ENCODE assay signal across 17 cellular contexts in the genomic region with DNA sequence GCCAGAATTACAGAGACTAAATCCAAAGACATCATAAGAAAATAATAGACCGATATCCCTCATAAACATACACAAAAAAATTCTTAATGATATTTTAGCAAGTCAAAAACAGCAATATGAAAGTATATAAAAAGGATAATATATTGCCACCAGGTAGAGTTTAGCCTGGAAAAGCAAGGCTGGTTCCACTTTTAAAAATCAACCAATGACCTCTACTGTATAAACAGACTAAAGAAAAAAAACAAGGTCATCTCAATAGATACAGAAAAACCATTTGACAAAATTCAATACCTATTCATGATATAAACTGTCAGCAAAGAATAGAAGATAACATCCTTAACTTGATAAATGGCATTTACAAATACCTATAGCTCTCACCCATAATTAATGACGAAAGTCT. TPM values are rescaled to one million over a fixed set of nuclear protein-coding genes. Genes with fewer than 3 reads are reported as not detected.
DNase-seq lines count a peak whose midpoint lies in the region; ATAC-seq and TF ChIP-seq lines count a peak whose summit lies in the region.
"Had no signal": no experiment of that assay in that cellular context is flagged by ENCODE, and none has a peak within 500 bp of the region (broad histone marks: within the 10 kb centered on the region; RNA-seq: fewer than 3 reads in every experiment).

No MANE protein-coding gene starts in this region.

- H4K20me1 ChIP-seq in smooth muscle cell (ENCODE audit: low read depth), result peaks cover 99% of the 10 kb centered on the region

- no TSS peak for BruUV-seq in A673 (replicated peaks; lab: Mats Ljungman, UMichigan)

- no peak for DNase-seq in activated T-cell treated with anti-CD3 and anti-CD28 coated beads, Interleukin-2, amount 50 U/mL, for 24 hours
- DNase-seq in activated T-cell treated with anti-CD3 and anti-CD28 coated beads, Interleukin-2, amount 50 U/mL, for 1 hour, result no peak
- no peak for DNase-seq in CD8-positive, alpha-beta memory T cell
- no peak for DNase-seq in central memory CD8-positive, alpha-beta T cell (ENCODE audit: low spot score in 2 of 2)
- DNase-seq in smooth muscle cell (lab: John Stamatoyannopoulos, UW; ENCODE audit: unreplicated experiment) (no peak), A673 (ENCODE audit: low spot score) (no peak)
- no peak for DNase-seq in stimulated activated CD4-positive, alpha-beta T cell treated with anti-CD3 and anti-CD28 coated beads, Interleukin-2, amount 100 ng/mL, for 48 hours
- DNase-seq in activated effector memory CD4-positive, alpha-beta T cell treated with Interleukin-2 at 50 U/mL for 16 hours, result no peak
- DNase-seq: KBM-7, NCI-H1092 treated with DMSO at 0.1 percent for 48 hours, NCI-H1694 treated with DMSO at 0.1 percent for 48 hours, NCI-H2171 treated with DMSO at 0.1 percent for 48 hours, NCI-H510A treated with DMSO at 0.1 percent for 48 hours, Peyer's patch, Right ventricle myocardium superior had no signal

- peaks cover 4% of the 10 kb centered on the region for H3F3A ChIP-seq in smooth muscle cell (ENCODE audit: low read depth)

- peaks cover 9% of the 10 kb centered on the region for H3K36me3 ChIP-seq in CD8-positive, alpha-beta memory T cell (ENCODE audit: insufficient read depth, low read length)
- H3K36me3 ChIP-seq in smooth muscle cell (ENCODE audit: low read depth) (peaks cover 6% of the 10 kb centered on the region), A673 (ENCODE audit: insufficient read depth, low read length, poor library complexity, severe bottlenecking) (peaks cover 7% of the 10 kb centered on the region)

- H2AFZ ChIP-seq in smooth muscle cell (ENCODE audit: low read depth), result no peak overlapping the region
- H2AFZ ChIP-seq: GM23338 had no signal

- peaks cover 78% of the 10 kb centered on the region for H3K4me1 ChIP-seq in CD8-positive, alpha-beta memory T cell (ENCODE audit: insufficient read depth, low read length)
- H3K4me1 ChIP-seq in smooth muscle cell (ENCODE audit: low read depth) (peaks cover 6% of the 10 kb centered on the region), A673 (ENCODE audit: insufficient read depth, low read length, poor library complexity, severe bottlenecking) (peaks cover 4% of the 10 kb centered on the region)

- H3K4me2 ChIP-seq in smooth muscle cell, result peak overlapping the region; percentile 41
- H3K4me2 ChIP-seq: GM23338 had no signal

- H3K27me3 ChIP-seq in CD8-positive, alpha-beta memory T cell (ENCODE audit: insufficient read depth, low read length, poor library complexity, severe bottlenecking), result no peaks in the 10 kb centered on the region
- no peaks in the 10 kb centered on the region for H3K27me3 ChIP-seq in smooth muscle cell (ENCODE audit: low read depth)
- H3K27me3 ChIP-seq in A673 (replicated peaks; ENCODE audit: insufficient read depth, low read depth, low read length, poor library complexity), result no peaks in the 10 kb centered on the region
- H3K27me3 ChIP-seq: Peyer's patch had no signal

- H3K36me3 Mint-ChIP-seq in activated T-cell treated with anti-CD3 and anti-CD28 coated beads, Interleukin-2, amount 50 U/mL, for 24 hours (ENCODE audit: low read depth), result peaks cover 73% of the 10 kb centered on the region
- peaks cover 0 to 56% (median 19%) of the 10 kb centered on the region in 3 donors for H3K36me3 Mint-ChIP-seq in CD8-positive, alpha-beta memory T cell
- H3K36me3 Mint-ChIP-seq in central memory CD8-positive, alpha-beta T cell (ENCODE audit: insufficient read depth), result peaks cover 43% of the 10 kb centered on the region

- ATAC-seq in central memory CD8-positive, alpha-beta T cell (replicated peaks; ENCODE audit: extremely low read depth, poor library complexity, severe bottlenecking), result no peak
- ATAC-seq: GM23338 had no signal

- H3K4me3 ChIP-seq in CD8-positive, alpha-beta memory T cell (ENCODE audit: low read length), result no peak overlapping the region
- H3K4me3 ChIP-seq in smooth muscle cell, result no peak overlapping the region
- no peak overlapping the region for H3K4me3 ChIP-seq in A673 (ENCODE audit: low read depth, low read length, poor library complexity, severe bottlenecking)
- H3K4me3 ChIP-seq: GM23338, Peyer's patch had no signal

- no peak overlapping the region for H3K27ac ChIP-seq in CD8-positive, alpha-beta memory T cell (ENCODE audit: low read depth, low read length)
- H3K27ac ChIP-seq in smooth muscle cell (ENCODE audit: low read depth) (no peak overlapping the region), A673 (ENCODE audit: low read depth, low read length, poor library complexity, severe bottlenecking) (no peak overlapping the region)
- H3K27ac ChIP-seq: HL-60, Peyer's patch had no signal

- TF ChIP-seq CTCF in smooth muscle cell (IDR thresholded peaks at IDR 0.05; ENCODE audit: borderline replicate concordance, insufficient read depth, poor library complexity, severe bottlenecking) (no peak), A673 (conservative IDR thresholded peaks at IDR 0.05; ENCODE audit: low read depth, low read length) (no peak)

- H3K27me3 Mint-ChIP-seq in activated T-cell treated with anti-CD3 and anti-CD28 coated beads, Interleukin-2, amount 50 U/mL, for 24 hours, result no peaks in the 10 kb centered on the region
- no peaks in the 10 kb centered on the region for H3K27me3 Mint-ChIP-seq in CD8-positive, alpha-beta memory T cell
- no peaks in the 10 kb centered on the region for H3K27me3 Mint-ChIP-seq in central memory CD8-positive, alpha-beta T cell

- H3K9me3 ChIP-seq in CD8-positive, alpha-beta memory T cell (ENCODE audit: low read length), result no peaks in the 10 kb centered on the region
- H3K9me3 ChIP-seq in smooth muscle cell (replicated peaks; ENCODE audit: low read depth) (no peaks in the 10 kb centered on the region), A673 (ENCODE audit: low read depth, low read length, poor library complexity, severe bottlenecking) (no peaks in the 10 kb centered on the region)
- H3K9me3 ChIP-seq: Peyer's patch had no signal

- POLR2A ChIA-PET in CD8-positive, alpha-beta memory T cell (lab: Charles Lee), result no interaction called here
- POLR2A ChIA-PET in A673 (lab: Charles Lee; ENCODE audit: low non-redundant PET), result no interaction called here

- H3K4me1 Mint-ChIP-seq in activated T-cell treated with anti-CD3 and anti-CD28 coated beads, Interleukin-2, amount 50 U/mL, for 24 hours (ENCODE audit: low read depth), result peaks cover 91% of the 10 kb centered on the region
- peaks cover 90 to 99% (median 99%) of the 10 kb centered on the region in 3 donors for H3K4me1 Mint-ChIP-seq in CD8-positive, alpha-beta memory T cell
- H3K4me1 Mint-ChIP-seq in central memory CD8-positive, alpha-beta T cell, result peaks cover 93% of the 10 kb centered on the region

- no peak overlapping the region for H3K9ac ChIP-seq in smooth muscle cell (ENCODE audit: low read depth)

- peaks cover 100% of the 10 kb centered on the region for H3K79me2 ChIP-seq in smooth muscle cell (ENCODE audit: low read depth)

- H3K27ac Mint-ChIP-seq in activated T-cell treated with anti-CD3 and anti-CD28 coated beads, Interleukin-2, amount 50 U/mL, for 24 hours, result peak overlapping the region; percentile 3
- peak overlapping the region in 4 of 8 donors; percentile 1 to 65 (median 18) for H3K27ac Mint-ChIP-seq in CD8-positive, alpha-beta memory T cell
- peak overlapping the region; percentile 64 for H3K27ac Mint-ChIP-seq in central memory CD8-positive, alpha-beta T cell (ENCODE audit: low read depth)
- H3K27ac Mint-ChIP-seq: GM23338 had no signal

- intact Hi-C loops in A673 (cut with micrococcal nuclease; ENCODE audit: unreplicated experiment), result no loop called here

- no peak overlapping the region for H3K4me3 Mint-ChIP-seq in activated T-cell treated with anti-CD3 and anti-CD28 coated beads, Interleukin-2, amount 50 U/mL, for 24 hours
- peak overlapping the region in 6 of 7 donors; percentile 13 to 76 (median 34) for H3K4me3 Mint-ChIP-seq in CD8-positive, alpha-beta memory T cell
- peak overlapping the region; percentile 40 for H3K4me3 Mint-ChIP-seq in central memory CD8-positive, alpha-beta T cell
- H3K4me3 Mint-ChIP-seq: GM23338 had no signal

- 93% methylated on average over 2 of the region's 2 CpGs for WGBS in smooth muscle cell (ENCODE audit: low lambda C conversion rate)

- CTCF ChIA-PET in CD8-positive, alpha-beta memory T cell (lab: Charles Lee), result no interaction called here
- CTCF ChIA-PET in A673 (lab: Charles Lee), result no interaction called here

- no peaks in the 10 kb centered on the region for H3K9me3 Mint-ChIP-seq in activated T-cell treated with anti-CD3 and anti-CD28 coated beads, Interleukin-2, amount 50 U/mL, for 24 hours
- H3K9me3 Mint-ChIP-seq in CD8-positive, alpha-beta memory T cell, result no peaks in the 10 kb centered on the region
- H3K9me3 Mint-ChIP-seq in central memory CD8-positive, alpha-beta T cell, result no peaks in the 10 kb centered on the region
- H3K9me3 Mint-ChIP-seq: GM23338 had no signal

RNA-seq across cellular contexts. Expression of gene SERINC1, which starts 9.7 kb away (rescaled TPM):
- 10 to 100 TPM; 61.7 to 62.9 TPM for total RNA-seq in CD8-positive, alpha-beta memory T cell
- polyA plus RNA-seq in CD8-positive, alpha-beta memory T cell, result 130 TPM
- total RNA-seq in smooth muscle cell (233 and 301 TPM in 2 replicates), A673 (2021) (81.6 and 82.9 TPM in 2 replicates)
- polyA plus RNA-seq in smooth muscle cell, result 136 and 144 TPM in 2 replicates
